In genomic region chr2:38750011-38750792, GRCh38 we compare ENCODE assay signal across 8 cellular contexts. TPM values are rescaled to one million over a fixed set of nuclear protein-coding genes. Genes with fewer than 3 reads are reported as not detected.
DNase-seq lines count a peak whose midpoint lies in the region; TF ChIP-seq lines count a peak whose summit lies in the region.

No MANE protein-coding gene starts in this region.

- no peak for TF ChIP-seq CTCF in Caco-2 (IDR thresholded peaks at IDR 0.05; ENCODE audit: insufficient read depth in 1 of 2, low read depth in 1 of 2, low read length in 1 of 2, severe bottlenecking in 1 of 2, unreplicated experiment in 1 of 2)
- TF ChIP-seq CTCF in GM20000 (IDR thresholded peaks at IDR 0.05; ENCODE audit: extremely low read depth, missing control alignments) = no peak

- peak overlapping the region; percentile 100 for H3K27ac Mint-ChIP-seq in Caco-2 (ENCODE audit: unreplicated experiment)
- peak overlapping the region; percentile 99 for H3K27ac Mint-ChIP-seq in activated CD4-positive, alpha-beta T cell treated with anti-CD3 and anti-CD28 coated beads, Interleukin-2, amount 10 ng/mL, durations not matched to agents 7 days and 5 days

- H3K4me3 ChIP-seq in Caco-2 (ENCODE audit: low read depth, low read length) = peak overlapping the region; percentile 90
- H3K4me3 ChIP-seq in HUES64 (ENCODE audit: low read length) = peak overlapping the region; percentile 93

- under 1% methylated on average over 51 of the region's 51 CpGs for WGBS in HUES64

- no peaks in the 10 kb centered on the region for H3K9me3 ChIP-seq in Caco-2
- H3K9me3 ChIP-seq in HUES64 (ENCODE audit: insufficient read depth, low read depth, low read length) = no peaks in the 10 kb centered on the region

- H3K27me3 ChIP-seq in Caco-2 (replicated peaks; ENCODE audit: control insufficient read depth, insufficient read depth, low read length) = no peaks in the 10 kb centered on the region
- no peaks in the 10 kb centered on the region for H3K27me3 ChIP-seq in HUES64 (ENCODE audit: insufficient read depth, low read length)

- DNase-seq in Caco-2 (peak in 1 of 2 experiments; percentile 59), GM20000 (ENCODE audit: low spot score) (peak; percentile 65), mesenteric fat pad (ENCODE audit: low spot score) (peak; percentile 89), NCI-H2171 (lab: John Stamatoyannopoulos, UW) (no peak)
- DNase-seq in activated CD4-positive, alpha-beta T cell treated with anti-CD3 and anti-CD28 coated beads, Interleukin-2, amount 10 ng/mL, durations not matched to agents 7 days and 5 days = peak; percentile 52
- peak; percentile 32 for DNase-seq in effector CD8-positive, alpha-beta T cell (lab: John Stamatoyannopoulos, UW)
- DNase-seq in stimulated activated CD8-positive, alpha-beta memory T cell treated with anti-CD3 and anti-CD28 coated beads, Interleukin-4, amount 100 ng/mL, for 1 hour (ENCODE audit: low read depth in 2 of 2, low spot score in 1 of 2) = peak; percentile 21 to 22

- H3K4me1 ChIP-seq in Caco-2 = peaks cover 35% of the 10 kb centered on the region
- H3K4me1 ChIP-seq in HUES64 (ENCODE audit: insufficient read depth, low read length) = peaks cover 16% of the 10 kb centered on the region

- intact Hi-C loops in Caco-2 (cut with micrococcal nuclease; ENCODE audit: unreplicated experiment) = loop anchor here (5.0 kb wide), 2 partner anchors 87 to 373 kb away; partner anchors contain the start of gene ATL2

- H3K36me3 ChIP-seq in Caco-2 (ENCODE audit: control insufficient read depth, insufficient read depth, low read length) = peaks cover 6% of the 10 kb centered on the region
- peaks cover 50% of the 10 kb centered on the region for H3K36me3 ChIP-seq in HUES64 (ENCODE audit: insufficient read depth, low read length)

- POLR2A ChIA-PET in Caco-2 (lab: Charles Lee) = interaction anchor here (0.5 to 2.4 kb wide), 10 partner anchors 14 to 371 kb away, joined by 3 to 38 read pairs (median 6); partner anchors contain the start of genes DHX57, GALM, HNRNPLL and MORN2
- POLR2A ChIA-PET in activated CD4-positive, alpha-beta T cell treated with anti-CD3 and anti-CD28 coated beads, Interleukin-2, amount 10 ng/mL, durations not matched to agents 7 days and 5 days (lab: Charles Lee) = interaction anchor here (1.5 kb wide), 1 partner anchor 148 kb away, joined by 16 read pairs; the partner anchor contains the start of gene HNRNPLL

- H3K36me3 Mint-ChIP-seq in Caco-2 (ENCODE audit: insufficient read depth, unreplicated experiment) = peaks cover 68% of the 10 kb centered on the region
- peaks cover 56% of the 10 kb centered on the region for H3K36me3 Mint-ChIP-seq in activated CD4-positive, alpha-beta T cell treated with anti-CD3 and anti-CD28 coated beads, Interleukin-2, amount 10 ng/mL, durations not matched to agents 7 days and 5 days (ENCODE audit: low read depth)

- H3K27ac ChIP-seq in HUES64 (ENCODE audit: low read depth, low read length) = peak overlapping the region; percentile 90

- BruUV-seq in Caco-2 (replicated peaks; lab: Mats Ljungman, UMichigan) = no TSS peak

- no peaks in the 10 kb centered on the region for H3K9me3 Mint-ChIP-seq in Caco-2 (ENCODE audit: unreplicated experiment)
- no peaks in the 10 kb centered on the region for H3K9me3 Mint-ChIP-seq in activated CD4-positive, alpha-beta T cell treated with anti-CD3 and anti-CD28 coated beads, Interleukin-2, amount 10 ng/mL, durations not matched to agents 7 days and 5 days

- CTCF ChIA-PET in Caco-2 (lab: Charles Lee) = interaction anchor here (1.0 kb wide), 1 partner anchor 22 kb away, joined by 4 read pairs; no protein-coding TSS in a partner anchor
- CTCF ChIA-PET in activated CD4-positive, alpha-beta T cell treated with anti-CD3 and anti-CD28 coated beads, Interleukin-2, amount 10 ng/mL, durations not matched to agents 7 days and 5 days (lab: Charles Lee) = interaction anchor here (0.7 to 1.4 kb wide), 3 partner anchors 68 to 214 kb away, joined by 3 to 4 read pairs (median 3); no protein-coding TSS in a partner anchor

- H3K4me3 Mint-ChIP-seq in Caco-2 (ENCODE audit: unreplicated experiment) = peak overlapping the region; percentile 99
- H3K4me3 Mint-ChIP-seq in activated CD4-positive, alpha-beta T cell treated with anti-CD3 and anti-CD28 coated beads, Interleukin-2, amount 10 ng/mL, durations not matched to agents 7 days and 5 days = peak overlapping the region; percentile 91

- peaks cover 53% of the 10 kb centered on the region for H3K4me1 Mint-ChIP-seq in Caco-2 (ENCODE audit: low read depth, unreplicated experiment)
- H3K4me1 Mint-ChIP-seq in activated CD4-positive, alpha-beta T cell treated with anti-CD3 and anti-CD28 coated beads, Interleukin-2, amount 10 ng/mL, durations not matched to agents 7 days and 5 days = peaks cover 61% of the 10 kb centered on the region

- peak overlapping the region; percentile 100 for H3K9ac ChIP-seq in HUES64 (ENCODE audit: low read depth, low read length)

- peaks cover 3% of the 10 kb centered on the region for H3K27me3 Mint-ChIP-seq in Caco-2 (ENCODE audit: insufficient read depth, unreplicated experiment)
- no peaks in the 10 kb centered on the region for H3K27me3 Mint-ChIP-seq in activated CD4-positive, alpha-beta T cell treated with anti-CD3 and anti-CD28 coated beads, Interleukin-2, amount 10 ng/mL, durations not matched to agents 7 days and 5 days

RNA-seq across cellular contexts. Expression of gene SRSF7, which starts 1.0 kb away (rescaled TPM):
- total RNA-seq in Caco-2 (2022) (224 and 233 TPM in 2 replicates), mesenteric fat pad (151 TPM)
- polyA plus RNA-seq in HUES64 (2013, experiment 1 of 2) = 398 TPM
- 431 TPM for polyA plus RNA-seq in HUES64 (2013, experiment 2 of 2)
- 100 to 1,000 TPM; 225 to 272 TPM for total RNA-seq in activated CD4-positive, alpha-beta T cell treated with anti-CD3 and anti-CD28 coated beads, Interleukin-2, amount 10 ng/mL, durations not matched to agents 7 days and 5 days

RNA-seq across cellular contexts. Expression of gene GEMIN6, which starts 27.8 kb away (rescaled TPM):
- total RNA-seq in Caco-2 (2022) = 21.3 and 24.2 TPM in 2 replicates
- 16.0 TPM for polyA plus RNA-seq in HUES64 (2013, experiment 1 of 2)
- polyA plus RNA-seq in HUES64 (2013, experiment 2 of 2) = 12.3 TPM
- 10 to 100 TPM; 17.5 to 18.6 TPM for total RNA-seq in activated CD4-positive, alpha-beta T cell treated with anti-CD3 and anti-CD28 coated beads, Interleukin-2, amount 10 ng/mL, durations not matched to agents 7 days and 5 days
- total RNA-seq in mesenteric fat pad = 11.5 TPM
